Comparison of ENCODE assay signal across 12 cellular contexts in genomic region chr16:83068686-83069085, GRCh38.
DNase-seq lines count a peak whose midpoint lies in the region; ATAC-seq and TF ChIP-seq lines count a peak whose summit lies in the region.
"Had no signal": no experiment of that assay in that cellular context is flagged by ENCODE, and none has a peak within 500 bp of the region (broad histone marks: within the 10 kb centered on the region; RNA-seq: fewer than 3 reads in every experiment).

No MANE protein-coding gene starts in this region.

- POLR2A ChIA-PET in A673 (lab: Charles Lee; ENCODE audit: low non-redundant PET) = no interaction called here

- no peak for TF ChIP-seq POLR2A in testis (IDR thresholded peaks at IDR 0.05)

- in situ Hi-C loops in KBM-7 (cut with MboI; ENCODE audit: low pct_unique_long_range_greater_than_20kb, low sequenced_read_pairs) = no loop called here

- BruUV-seq in A673 (replicated peaks; lab: Mats Ljungman, UMichigan) = no TSS peak

- H3K27me3 ChIP-seq in A673 (replicated peaks; ENCODE audit: insufficient read depth, low read depth, low read length, poor library complexity) (peaks cover 3% of the 10 kb centered on the region), ascending aorta (no peaks in the 10 kb centered on the region), testis (no peaks in the 10 kb centered on the region)

- no peak for ATAC-seq in GM21576 (IDR thresholded peaks at IDR 0.05; ENCODE audit: unreplicated experiment)
- ATAC-seq in GM21390 (IDR thresholded peaks at IDR 0.05; ENCODE audit: unreplicated experiment) = no peak

- H3K4me3 Mint-ChIP-seq in HFFc6 (no peak overlapping the region), immature natural killer cell (no peak overlapping the region)
- H3K4me3 Mint-ChIP-seq: CD14-positive monocyte; T-helper 2 cell treated with Interferon-gamma antibody and Interleukin-4, amounts not matched to agents 5 μg/mL and 100 μg/mL, for 36 hours had no signal

- H3K4me3 ChIP-seq in A673 (ENCODE audit: low read depth, low read length, poor library complexity, severe bottlenecking) = no peak overlapping the region
- H3K4me3 ChIP-seq in ascending aorta = no peak overlapping the region
- no peak overlapping the region for H3K4me3 ChIP-seq in testis
- H3K4me3 ChIP-seq: skin epidermis had no signal

- H3K4me1 ChIP-seq in A673 (ENCODE audit: insufficient read depth, low read length, poor library complexity, severe bottlenecking) = no peaks in the 10 kb centered on the region
- H3K4me1 ChIP-seq in ascending aorta = peaks cover 3 to 14% of the 10 kb centered on the region in 2 donors
- H3K4me1 ChIP-seq in testis = no peaks in the 10 kb centered on the region

- peak; percentile 6 for DNase-seq in A673 (ENCODE audit: low spot score)
- DNase-seq in HFFc6 = no peak
- no peak for DNase-seq in ascending aorta (ENCODE audit: low spot score in 2 of 2)
- peak in 2 of 3 donors; percentile 2 to 4 for DNase-seq in immature natural killer cell
- no peak for DNase-seq in KBM-7
- DNase-seq in testis = no peak
- DNase-seq: activated CD8-positive, alpha-beta memory T cell treated with anti-CD3 and anti-CD28 coated beads, Interleukin-2, amount 50 U/mL, for 4 hours had no signal

- no peak overlapping the region for H3K27ac ChIP-seq in A673 (ENCODE audit: low read depth, low read length, poor library complexity, severe bottlenecking)
- peak overlapping the region; percentile 47 to 55 for H3K27ac ChIP-seq in ascending aorta
- H3K27ac ChIP-seq in testis = no peak overlapping the region
- H3K27ac ChIP-seq: skin epidermis had no signal

- peaks cover 2% of the 10 kb centered on the region; the same call in 1 of the 2 replicates for H3K9me3 Mint-ChIP-seq in HFFc6
- H3K9me3 Mint-ChIP-seq in immature natural killer cell = peaks cover 7 to 24% (median 17%) of the 10 kb centered on the region in 6 donors

- CTCF ChIA-PET in A673 (lab: Charles Lee) = no interaction called here

- intact Hi-C loops in A673 (cut with micrococcal nuclease; ENCODE audit: unreplicated experiment) = no loop called here
- intact Hi-C loops in ascending aorta (cut with DNase I) = loop anchor here (2.0 to 5.0 kb wide), 6 partner anchors 56 to 466 kb away; partner anchors contain the start of gene CDH13
- intact Hi-C loops in testis (cut with DNase I; ENCODE audit: low total_unique reads) = no loop called here

- H3K27ac Mint-ChIP-seq in HFFc6 (no peak overlapping the region), immature natural killer cell (peak overlapping the region in 1 of 6 donors; percentile 45)
- H3K27ac Mint-ChIP-seq: CD14-positive monocyte; T-helper 2 cell treated with Interferon-gamma antibody and Interleukin-4, amounts not matched to agents 5 μg/mL and 100 μg/mL, for 36 hours had no signal

- no peaks in the 10 kb centered on the region for H3K4me1 Mint-ChIP-seq in HFFc6 (ENCODE audit: low read depth)
- peaks cover 5 to 9% of the 10 kb centered on the region in 2 donors for H3K4me1 Mint-ChIP-seq in immature natural killer cell
- H3K4me1 Mint-ChIP-seq: CD14-positive monocyte had no signal

- no peaks in the 10 kb centered on the region for H3K27me3 Mint-ChIP-seq in HFFc6 (ENCODE audit: insufficient read depth)
- H3K27me3 Mint-ChIP-seq in immature natural killer cell (ENCODE audit: low read depth in 3 of 3) = peaks cover 0 to 6% (median 0%) of the 10 kb centered on the region in 3 donors

- H3K36me3 Mint-ChIP-seq in HFFc6 (ENCODE audit: low read depth) = no peaks in the 10 kb centered on the region
- peaks cover 0 to 7% (median 2%) of the 10 kb centered on the region in 3 donors for H3K36me3 Mint-ChIP-seq in immature natural killer cell
- H3K36me3 Mint-ChIP-seq: CD14-positive monocyte had no signal

- WGBS in testis, 2 donors = 42 to 44% methylated on average over 1 of the region's 1 CpG

- H3K36me3 ChIP-seq in A673 (ENCODE audit: insufficient read depth, low read length, poor library complexity, severe bottlenecking) = no peaks in the 10 kb centered on the region
- H3K36me3 ChIP-seq in ascending aorta = no peaks in the 10 kb centered on the region
- H3K36me3 ChIP-seq in testis (ENCODE audit: low read depth, missing control alignments) = no peaks in the 10 kb centered on the region

- H3K9me3 ChIP-seq in A673 (ENCODE audit: low read depth, low read length, poor library complexity, severe bottlenecking) = no peaks in the 10 kb centered on the region
- no peaks in the 10 kb centered on the region for H3K9me3 ChIP-seq in ascending aorta
- no peaks in the 10 kb centered on the region for H3K9me3 ChIP-seq in testis

- 0 out of 2 replicates have a peak, but pooled peaks have one; percentile 6 for TF ChIP-seq CTCF in A673 (conservative IDR thresholded peaks at IDR 0.05; ENCODE audit: low read depth, low read length)
- TF ChIP-seq CTCF in HFFc6 (IDR thresholded peaks at IDR 0.05) = peak; percentile 27; the same call in 1 of the 2 replicates
- TF ChIP-seq CTCF in ascending aorta (IDR thresholded peaks at IDR 0.05) = peak in 2 of 3 experiments; percentile 13 to 47
- TF ChIP-seq CTCF in testis (IDR thresholded peaks at IDR 0.05) = no peak

Comparison
In these comparisons a context has a peak if more than half of its experiments do, and no peak if none do; other contexts are left out.
1. DNase-seq: peak in A673 (single experiment) and immature natural killer cell (2 of 3); none in HFFc6 (single experiment), ascending aorta (0 of 2), KBM-7 (single experiment) and testis (single experiment).
2. H3K27ac ChIP-seq: peak in ascending aorta (2 of 2); none in A673 (single experiment) and testis (0 of 2).
3. CTCF ChIP-seq: peak in A673 (single experiment), HFFc6 (single experiment) and ascending aorta (2 of 3); none in testis (0 of 3).